ENCODE assay signal across 27 cellular contexts in genomic region chr2:34419856-34420255, GRCh38.
"Had no signal": no experiment of that assay in that cellular context is flagged by ENCODE, and none has a peak within 500 bp of the region (broad histone marks: within the 10 kb centered on the region; RNA-seq: fewer than 3 reads in every experiment).

No MANE protein-coding gene starts in this region.

- H3K4me3 Mint-ChIP-seq: activated CD8-positive, alpha-beta memory T cell treated with anti-CD3 and anti-CD28 coated beads, Interleukin-2, amount 10 ng/mL, durations not matched to agents 7 days and 5 days; activated CD8-positive, alpha-beta T cell treated with anti-CD3 and anti-CD28 coated beads, Interleukin-2, amount 10 ng/mL, durations not matched to agents 7 days and 5 days; activated T-cell treated with anti-CD3 and anti-CD28 coated beads, Interleukin-2, amount 50 U/mL, for 72 hours; brain; dendritic cell treated with granulocyte-macrophage colony-stimulating factor and Interleukin-4, amounts not matched to agents 40 ng/mL and 50 ng/mL, for 4 days; natural killer cell treated with Interleukin-12 subunit alpha and Interleukin-12 subunit beta and Interleukin-15 and Interleukin-18, amount 100 ng/mL, for 72 hours; stimulated activated effector memory CD8-positive, alpha-beta T cell treated with anti-CD3 and anti-CD28 coated beads, Interleukin-12 subunit alpha, Interleukin-12 subunit beta, amount 100 ng/mL, for 72 hours; stimulated activated naive CD8-positive, alpha-beta T cell treated with anti-CD3 and anti-CD28 coated beads, Interleukin-15, amount 100 ng/mL, for 72 hours; T-helper 17 cell; type B pancreatic cell had no signal

- H3K36me3 Mint-ChIP-seq: activated CD8-positive, alpha-beta memory T cell treated with anti-CD3 and anti-CD28 coated beads, Interleukin-2, amount 10 ng/mL, durations not matched to agents 7 days and 5 days; activated naive CD4-positive, alpha-beta T cell treated with anti-CD3 and anti-CD28 coated beads, Interleukin-2, amount 50 U/mL, for 72 hours; brain; natural killer cell treated with Interleukin-12 subunit alpha and Interleukin-12 subunit beta and Interleukin-15 and Interleukin-18, amount 100 ng/mL, for 72 hours; stimulated activated effector memory CD8-positive, alpha-beta T cell treated with anti-CD3 and anti-CD28 coated beads, Interleukin-12 subunit alpha, Interleukin-12 subunit beta, amount 100 ng/mL, for 72 hours; type B pancreatic cell had no signal

- H3K27ac ChIP-seq: heart right ventricle, left ventricle myocardium inferior, vagina had no signal

- H3K4me1 ChIP-seq: heart right ventricle, left ventricle myocardium inferior, vagina had no signal

- DNase-seq: activated CD4-positive, CD25-positive, alpha-beta regulatory T cell treated with anti-CD3 and anti-CD28 coated beads, Interleukin-2, amount 50 U/mL, for 72 hours; activated CD8-positive, alpha-beta memory T cell treated with anti-CD3 and anti-CD28 coated beads, Interleukin-2, amount 10 ng/mL, durations not matched to agents 7 days and 5 days; activated CD8-positive, alpha-beta T cell treated with anti-CD3 and anti-CD28 coated beads, Interleukin-2, amount 10 ng/mL, durations not matched to agents 7 days and 5 days; activated naive CD4-positive, alpha-beta T cell; activated T-cell treated with anti-CD3 and anti-CD28 coated beads for 4 hours; activated T-cell treated with anti-CD3 and anti-CD28 coated beads, Interleukin-2, amount 50 U/mL, for 72 hours; central memory CD4-positive, alpha-beta T cell; foreskin melanocyte; heart right ventricle; left ventricle myocardium inferior; mucosa of descending colon; small intestine; stimulated activated CD4-positive, alpha-beta T cell treated with anti-CD3 and anti-CD28 coated beads, Interleukin-4, amount 100 ng/mL, for 24 hours; stimulated activated naive CD8-positive, alpha-beta T cell treated with anti-CD3 and anti-CD28 coated beads, Interleukin-15, amount 100 ng/mL, for 72 hours; substantia nigra; T-helper 17 cell; T1000 had no signal

- H3K36me3 ChIP-seq: heart right ventricle, left ventricle myocardium inferior, vagina had no signal

- H3K4me3 ChIP-seq: heart right ventricle, left ventricle myocardium inferior, lung, mucosa of descending colon, vagina had no signal

- ATAC-seq: activated CD8-positive, alpha-beta memory T cell treated with anti-CD3 and anti-CD28 coated beads, Interleukin-2, amount 10 ng/mL, durations not matched to agents 7 days and 5 days; activated CD8-positive, alpha-beta T cell treated with anti-CD3 and anti-CD28 coated beads, Interleukin-2, amount 10 ng/mL, durations not matched to agents 7 days and 5 days; activated naive CD4-positive, alpha-beta T cell treated with anti-CD3 and anti-CD28 coated beads, Interleukin-2, amount 50 U/mL, for 72 hours; activated T-cell treated with anti-CD3 and anti-CD28 coated beads, Interleukin-2, amount 50 U/mL, for 72 hours; heart right ventricle; mucosa of descending colon; natural killer cell treated with Interleukin-12 subunit alpha and Interleukin-12 subunit beta and Interleukin-15 and Interleukin-18, amount 100 ng/mL, for 72 hours; sciatic nerve; SK-N-SH treated with all-trans-retinoic acid at 6 μM for 48 hours; stimulated activated effector memory CD8-positive, alpha-beta T cell treated with anti-CD3 and anti-CD28 coated beads, Interleukin-12 subunit alpha, Interleukin-12 subunit beta, amount 100 ng/mL, for 72 hours; stimulated activated naive CD8-positive, alpha-beta T cell treated with anti-CD3 and anti-CD28 coated beads, Interleukin-15, amount 100 ng/mL, for 72 hours; T-helper 17 cell had no signal

- H3K27me3 ChIP-seq: heart right ventricle, vagina had no signal

- H3K9me3 ChIP-seq: vagina had no signal

- H3K4me1 Mint-ChIP-seq: activated CD8-positive, alpha-beta memory T cell treated with anti-CD3 and anti-CD28 coated beads, Interleukin-2, amount 10 ng/mL, durations not matched to agents 7 days and 5 days; brain; stimulated activated effector memory CD8-positive, alpha-beta T cell treated with anti-CD3 and anti-CD28 coated beads, Interleukin-12 subunit alpha, Interleukin-12 subunit beta, amount 100 ng/mL, for 72 hours; stimulated activated naive CD8-positive, alpha-beta T cell treated with anti-CD3 and anti-CD28 coated beads, Interleukin-15, amount 100 ng/mL, for 72 hours; T-helper 17 cell had no signal

- H3K27me3 Mint-ChIP-seq: activated CD8-positive, alpha-beta memory T cell treated with anti-CD3 and anti-CD28 coated beads, Interleukin-2, amount 10 ng/mL, durations not matched to agents 7 days and 5 days; brain; dendritic cell treated with granulocyte-macrophage colony-stimulating factor and Interleukin-4, amounts not matched to agents 40 ng/mL and 50 ng/mL, for 4 days; natural killer cell treated with Interleukin-12 subunit alpha and Interleukin-12 subunit beta and Interleukin-15 and Interleukin-18, amount 100 ng/mL, for 72 hours; stimulated activated naive CD8-positive, alpha-beta T cell treated with anti-CD3 and anti-CD28 coated beads, Interleukin-15, amount 100 ng/mL, for 72 hours; T-helper 17 cell; type B pancreatic cell had no signal

- H3K27ac Mint-ChIP-seq: activated CD8-positive, alpha-beta memory T cell treated with anti-CD3 and anti-CD28 coated beads, Interleukin-2, amount 10 ng/mL, durations not matched to agents 7 days and 5 days; activated CD8-positive, alpha-beta T cell treated with anti-CD3 and anti-CD28 coated beads, Interleukin-2, amount 10 ng/mL, durations not matched to agents 7 days and 5 days; activated naive CD4-positive, alpha-beta T cell treated with anti-CD3 and anti-CD28 coated beads, Interleukin-2, amount 50 U/mL, for 72 hours; activated T-cell treated with anti-CD3 and anti-CD28 coated beads, Interleukin-2, amount 50 U/mL, for 72 hours; brain; dendritic cell treated with granulocyte-macrophage colony-stimulating factor and Interleukin-4, amounts not matched to agents 40 ng/mL and 50 ng/mL, for 4 days; natural killer cell treated with Interleukin-12 subunit alpha and Interleukin-12 subunit beta and Interleukin-15 and Interleukin-18, amount 100 ng/mL, for 72 hours; stimulated activated effector memory CD8-positive, alpha-beta T cell treated with anti-CD3 and anti-CD28 coated beads, Interleukin-12 subunit alpha, Interleukin-12 subunit beta, amount 100 ng/mL, for 72 hours; stimulated activated naive CD8-positive, alpha-beta T cell treated with anti-CD3 and anti-CD28 coated beads, Interleukin-15, amount 100 ng/mL, for 72 hours; T-helper 17 cell; type B pancreatic cell had no signal
